ENCODE assay signal across 8 cellular contexts in genomic region chr9:72527801-72528195, GRCh38. TPM values are rescaled to one million over a fixed set of nuclear protein-coding genes. Genes with fewer than 3 reads are reported as not detected.
A peak's percentile ranks its signal among the peaks of the same experiment; 100 is the strongest.
DNase-seq lines count a peak whose midpoint lies in the region; ATAC-seq and TF ChIP-seq lines count a peak whose summit lies in the region.

No MANE protein-coding gene starts in this region.

- H3K27me3 Mint-ChIP-seq in activated naive CD4-positive, alpha-beta T cell treated with anti-CD3 and anti-CD28 coated beads, Interleukin-2, amount 50 U/mL, for 24 hours = no peaks in the 10 kb centered on the region
- H3K27me3 Mint-ChIP-seq in activated naive CD8-positive, alpha-beta T cell treated with anti-CD3 and anti-CD28 coated beads, Interleukin-2, amount 10 ng/mL, durations not matched to agents 7 days and 5 days = no peaks in the 10 kb centered on the region

- H3K27ac ChIP-seq in layer of hippocampus (ENCODE audit: low read depth, low read length) (peak overlapping the region; percentile 64), upper lobe of right lung (peak overlapping the region; percentile 80)

- peaks cover 44% of the 10 kb centered on the region for H3K4me1 Mint-ChIP-seq in activated naive CD4-positive, alpha-beta T cell treated with anti-CD3 and anti-CD28 coated beads, Interleukin-2, amount 50 U/mL, for 24 hours
- peaks cover 19% of the 10 kb centered on the region for H3K4me1 Mint-ChIP-seq in activated naive CD8-positive, alpha-beta T cell treated with anti-CD3 and anti-CD28 coated beads, Interleukin-2, amount 10 ng/mL, durations not matched to agents 7 days and 5 days

- H3K27me3 ChIP-seq in layer of hippocampus (ENCODE audit: control insufficient read depth, insufficient read depth, low read length) (no peaks in the 10 kb centered on the region), upper lobe of right lung (no peaks in the 10 kb centered on the region)

- POLR2A ChIA-PET in activated naive CD8-positive, alpha-beta T cell treated with anti-CD3 and anti-CD28 coated beads, Interleukin-2, amount 10 ng/mL, durations not matched to agents 7 days and 5 days (lab: Charles Lee) = interaction anchor here (0.6 to 1.9 kb wide), 2 partner anchors 13 to 163 kb away, joined by 3 to 17 read pairs; partner anchors contain the start of gene ZFAND5
- POLR2A ChIA-PET in GM10248 (lab: Yijun Ruan, JAX) = interaction anchor here (0.6 to 1.6 kb wide), 3 partner anchors 70 to 163 kb away, joined by 3 to 7 read pairs (median 3); partner anchors contain the start of gene ZFAND5

- no peaks in the 10 kb centered on the region for H3K9me3 ChIP-seq in upper lobe of right lung

- no peak for ATAC-seq in activated naive CD8-positive, alpha-beta T cell treated with anti-CD3 and anti-CD28 coated beads, Interleukin-2, amount 10 ng/mL, durations not matched to agents 7 days and 5 days (ENCODE audit: low read depth)
- peak; percentile 5 for ATAC-seq in upper lobe of right lung

- no peaks in the 10 kb centered on the region for H3K36me3 Mint-ChIP-seq in activated naive CD4-positive, alpha-beta T cell treated with anti-CD3 and anti-CD28 coated beads, Interleukin-2, amount 50 U/mL, for 24 hours
- no peaks in the 10 kb centered on the region for H3K36me3 Mint-ChIP-seq in activated naive CD8-positive, alpha-beta T cell treated with anti-CD3 and anti-CD28 coated beads, Interleukin-2, amount 10 ng/mL, durations not matched to agents 7 days and 5 days

- peaks cover 21% of the 10 kb centered on the region for H3K4me1 ChIP-seq in upper lobe of right lung

- H3K9me3 Mint-ChIP-seq in activated naive CD4-positive, alpha-beta T cell treated with anti-CD3 and anti-CD28 coated beads, Interleukin-2, amount 50 U/mL, for 24 hours = no peaks in the 10 kb centered on the region
- no peaks in the 10 kb centered on the region for H3K9me3 Mint-ChIP-seq in activated naive CD8-positive, alpha-beta T cell treated with anti-CD3 and anti-CD28 coated beads, Interleukin-2, amount 10 ng/mL, durations not matched to agents 7 days and 5 days

- intact Hi-C loops in upper lobe of right lung (cut with DNase I) = no loop called here

- DNase-seq in activated naive CD4-positive, alpha-beta T cell treated with Interleukin-2 at 50 U/mL for 16 hours = no peak
- DNase-seq in activated naive CD8-positive, alpha-beta T cell treated with anti-CD3 and anti-CD28 coated beads, Interleukin-2, amount 10 ng/mL, durations not matched to agents 7 days and 5 days = no peak
- DNase-seq in upper lobe of right lung = no peak
- no peak for DNase-seq in GM10248 (ENCODE audit: extremely low spot score)
- no peak for DNase-seq in NCI-H345 (lab: John Stamatoyannopoulos, UW)
- no peak for DNase-seq in amygdala (lab: John Stamatoyannopoulos, UW)

- H3K36me3 ChIP-seq in upper lobe of right lung = no peaks in the 10 kb centered on the region

- peak overlapping the region; percentile 33 for H3K4me3 ChIP-seq in upper lobe of right lung

- peak overlapping the region; percentile 82 for H3K4me3 Mint-ChIP-seq in activated naive CD4-positive, alpha-beta T cell treated with anti-CD3 and anti-CD28 coated beads, Interleukin-2, amount 50 U/mL, for 24 hours
- peak overlapping the region; percentile 79 for H3K4me3 Mint-ChIP-seq in activated naive CD8-positive, alpha-beta T cell treated with anti-CD3 and anti-CD28 coated beads, Interleukin-2, amount 10 ng/mL, durations not matched to agents 7 days and 5 days

- H3K27ac Mint-ChIP-seq in activated naive CD4-positive, alpha-beta T cell treated with anti-CD3 and anti-CD28 coated beads, Interleukin-2, amount 50 U/mL, for 24 hours = peak overlapping the region; percentile 90
- peak overlapping the region; percentile 89 for H3K27ac Mint-ChIP-seq in activated naive CD8-positive, alpha-beta T cell treated with anti-CD3 and anti-CD28 coated beads, Interleukin-2, amount 10 ng/mL, durations not matched to agents 7 days and 5 days

- CTCF ChIA-PET in GM10248 (lab: Yijun Ruan, JAX) = interaction anchor here (1.1 to 1.9 kb wide), 4 partner anchors 10 to 93 kb away, joined by 4 to 6 read pairs (median 4); no protein-coding TSS in a partner anchor

- TF ChIP-seq CTCF in upper lobe of right lung (IDR thresholded peaks at IDR 0.05) (no peak), GM10248 (IDR thresholded peaks at IDR 0.05; ENCODE audit: control extremely low read depth, extremely low read depth, low read depth, missing control alignments) (no peak)

RNA-seq across cellular contexts. Expression of gene TMC1, which starts 6.4 kb away (rescaled TPM):
- not detected for total RNA-seq in activated naive CD8-positive, alpha-beta T cell treated with anti-CD3 and anti-CD28 coated beads, Interleukin-2, amount 10 ng/mL, durations not matched to agents 7 days and 5 days
- total RNA-seq in upper lobe of right lung = not detected
